Comparison of ENCODE assay signal across 10 cellular contexts in the genomic region with DNA sequence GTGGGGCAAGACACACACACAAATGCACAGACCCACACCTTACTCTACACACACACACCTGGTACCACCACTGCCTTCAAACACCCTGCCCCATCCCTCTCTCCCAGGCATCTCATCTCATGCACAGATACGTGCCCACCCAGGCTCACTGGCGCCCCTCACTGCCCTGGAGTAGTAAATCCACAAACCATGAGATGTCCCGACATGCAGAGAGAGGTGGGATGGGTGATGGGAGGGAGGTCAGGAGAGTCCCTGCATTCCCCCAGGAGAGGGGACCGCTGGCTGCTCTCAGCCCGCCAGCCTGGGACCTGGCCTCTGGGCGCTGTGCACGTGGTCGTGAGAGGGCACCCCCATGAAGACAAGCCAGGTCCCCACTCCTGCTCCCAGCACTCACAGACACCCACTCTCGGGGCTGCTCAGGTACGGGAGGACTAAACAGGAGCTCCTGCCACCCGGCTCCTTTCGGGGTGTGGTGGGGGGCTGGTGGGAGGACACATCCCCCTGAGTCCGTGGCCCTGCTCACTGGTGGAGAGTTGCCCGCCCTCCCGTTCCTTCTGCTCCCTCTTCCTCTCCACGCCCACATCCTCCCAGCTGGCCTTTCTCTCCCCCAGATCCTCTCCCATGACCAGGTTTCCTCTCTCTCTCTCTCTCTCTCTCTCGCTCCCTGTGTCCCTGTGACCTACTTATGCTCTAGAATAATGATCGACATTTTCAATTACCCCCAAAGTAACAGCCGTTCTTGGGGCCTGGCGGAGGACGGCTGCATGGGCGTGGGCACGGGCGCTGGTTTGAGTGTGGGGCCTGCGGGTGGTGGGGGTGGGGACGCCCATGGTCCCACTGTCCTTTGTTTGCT. TPM values are rescaled to one million over a fixed set of nuclear protein-coding genes. Genes with fewer than 3 reads are reported as not detected.
DNase-seq lines count a peak whose midpoint lies in the region; ATAC-seq and TF ChIP-seq lines count a peak whose summit lies in the region.
"Had no signal": no experiment of that assay in that cellular context is flagged by ENCODE, and none has a peak within 500 bp of the region (broad histone marks: within the 10 kb centered on the region; RNA-seq: fewer than 3 reads in every experiment).

No MANE protein-coding gene starts in this region.

- H3K27ac Mint-ChIP-seq in neural crest cell (ENCODE audit: unreplicated experiment) = peak overlapping the region; percentile 84
- H3K27ac Mint-ChIP-seq: IgD-negative memory B cell had no signal

- no peaks in the 10 kb centered on the region for H3K9me3 Mint-ChIP-seq in neural crest cell
- H3K9me3 Mint-ChIP-seq: IgD-negative memory B cell had no signal

- peak; percentile 56 for DNase-seq in EH (ENCODE audit: low read depth)
- DNase-seq in NCI-H2227 (lab: John Stamatoyannopoulos, UW; ENCODE audit: unreplicated experiment) = peak; percentile 65
- DNase-seq in fibroblast of pulmonary artery (ENCODE audit: low read depth) = peak; percentile 73
- no peak for DNase-seq in neural crest cell (ENCODE audit: low read depth, low spot score)
- DNase-seq in germinal center (ENCODE audit: low spot score) = no peak
- no peak for DNase-seq in HK-2 (ENCODE audit: unreplicated experiment)
- no peak for DNase-seq in OCI-M2 (lab: John Stamatoyannopoulos, UW; ENCODE audit: unreplicated experiment)
- DNase-seq: activated T-cell treated with anti-CD3 and anti-CD28 coated beads, Interleukin-2, amount 50 U/mL, for 1 hour had no signal

- H3K4me3 Mint-ChIP-seq in neural crest cell = no peak overlapping the region

- no peak overlapping the region for H3K4me3 ChIP-seq in fibroblast of pulmonary artery (replicated peaks; ENCODE audit: low read depth, low read length)

- H3K27me3 Mint-ChIP-seq in neural crest cell (ENCODE audit: low read depth) = no peaks in the 10 kb centered on the region

- ATAC-seq in GM19324 (IDR thresholded peaks at IDR 0.05; ENCODE audit: low FRiP score, unreplicated experiment) = no peak

- TF ChIP-seq CTCF in fibroblast of pulmonary artery (IDR thresholded peaks at IDR 0.05; ENCODE audit: low read length, missing control alignments) (no peak), neural crest cell (conservative IDR thresholded peaks at IDR 0.05) (no peak)

- peaks cover 21% of the 10 kb centered on the region for H3K4me1 Mint-ChIP-seq in neural crest cell

- no peaks in the 10 kb centered on the region for H3K36me3 Mint-ChIP-seq in neural crest cell (ENCODE audit: low read depth)
- H3K36me3 Mint-ChIP-seq: IgD-negative memory B cell had no signal

RNA-seq across cellular contexts. Expression of a gene that starts 18.8 kb away (rescaled TPM):
- total RNA-seq in neural crest cell = 5.3 and 5.4 TPM in 2 replicates

Comparison
In these comparisons a context has a peak if more than half of its experiments do, and no peak if none do; other contexts are left out.
1. DNase-seq: peak in EH (single experiment), NCI-H2227 (single experiment) and fibroblast of pulmonary artery (single experiment); none in neural crest cell (single experiment), germinal center (single experiment), HK-2 (single experiment) and OCI-M2 (single experiment).